In genomic region chr19:23190341-23190740, GRCh38 we compare ENCODE assay signal across 30 cellular contexts.
"Had no signal": no experiment of that assay in that cellular context is flagged by ENCODE, and none has a peak within 500 bp of the region (broad histone marks: within the 10 kb centered on the region; RNA-seq: fewer than 3 reads in every experiment).

No MANE protein-coding gene starts in this region.

- H3K79me2 ChIP-seq: parathyroid adenoma had no signal

- ATAC-seq: naive thymus-derived CD4-positive, alpha-beta T cell; natural killer cell; psoas muscle; right cardiac atrium; sciatic nerve; stimulated activated memory B cell treated with anti-CD40 and anti-IgM and Interleukin-4, amounts not matched to agents 10 μg/mL and 1 μg/mL and 100 μg/mL, for 72 hours; stimulated activated naive CD8-positive, alpha-beta T cell treated with anti-CD3 and anti-CD28 coated beads, Interleukin-15, amount 100 ng/mL, for 72 hours; stimulated activated naive CD8-positive, alpha-beta T cell treated with anti-CD3 and anti-CD28 coated beads, Interleukin-15, Interleukin-2, amounts not matched to agents 100 U/mL and 50 U/mL, for 24 hours had no signal

- H3K27ac ChIP-seq: neural progenitor cell, ovary, parathyroid adenoma, psoas muscle, skin epidermis, spleen, suprapubic skin, testis, tibial artery, transverse colon, upper lobe of left lung, vagina had no signal

- H3K4me1 ChIP-seq: neural progenitor cell, parathyroid adenoma, psoas muscle, spleen, suprapubic skin, testis, tibial artery, transverse colon, upper lobe of left lung, vagina had no signal

- H3K4me3 ChIP-seq: neural progenitor cell, ovary, psoas muscle, skin epidermis, smooth muscle cell, spleen, suprapubic skin, testis, tibial artery, transverse colon, upper lobe of left lung, vagina had no signal

- H3K27me3 ChIP-seq: neural progenitor cell, ovary, spleen, suprapubic skin, testis, tibial artery, transverse colon, upper lobe of left lung, vagina had no signal

- FAIRE-seq: urothelium cell line had no signal

- H3K9me3 ChIP-seq: ovary, psoas muscle, testis, tibial artery, vagina had no signal

- H2AFZ ChIP-seq: neural progenitor cell, parathyroid adenoma had no signal

- H3K9ac ChIP-seq: neural progenitor cell, parathyroid adenoma had no signal

- H3K36me3 ChIP-seq: neural progenitor cell, ovary, spleen, suprapubic skin, tibial artery, transverse colon, upper lobe of left lung, vagina had no signal

- DNase-seq: naive thymus-derived CD4-positive, alpha-beta T cell; natural killer cell; occipital lobe; ovary; posterior cingulate gyrus; psoas muscle; right cardiac atrium; spleen; stimulated activated CD4-positive, alpha-beta T cell treated with anti-CD3 and anti-CD28 coated beads, Interleukin-12 subunit alpha, Interleukin-12 subunit beta, amount 100 ng/mL, for 4 hours; stimulated activated CD4-positive, alpha-beta T cell treated with anti-CD3 and anti-CD28 coated beads, Interleukin-1b, Interleukin-23, amount 100 ng/mL, for 48 hours; stimulated activated CD4-positive, alpha-beta T cell treated with anti-CD3 and anti-CD28 coated beads, Interleukin-4, amount 100 ng/mL, for 1 hour; stimulated activated CD4-positive, alpha-beta T cell treated with anti-CD3 and anti-CD28 coated beads, Interleukin-4, amount 100 ng/mL, for 4 hours; stimulated activated CD8-positive, alpha-beta memory T cell treated with anti-CD3 and anti-CD28 coated beads, Interleukin-4, amount 100 ng/mL, for 48 hours; stimulated activated naive CD4-positive, alpha-beta T cell; stimulated activated naive CD8-positive, alpha-beta T cell treated with anti-CD3 and anti-CD28 coated beads, Interleukin-15, amount 100 ng/mL, for 72 hours; stimulated activated naive CD8-positive, alpha-beta T cell treated with anti-CD3 and anti-CD28 coated beads, Interleukin-15, Interleukin-2, amounts not matched to agents 100 U/mL and 50 U/mL, for 24 hours; substantia nigra; testis; tibial artery; transverse colon had no signal

- H3K4me2 ChIP-seq: neural progenitor cell, smooth muscle cell had no signal
